13 cellular contexts compared by ENCODE assay signal in the genomic region with DNA sequence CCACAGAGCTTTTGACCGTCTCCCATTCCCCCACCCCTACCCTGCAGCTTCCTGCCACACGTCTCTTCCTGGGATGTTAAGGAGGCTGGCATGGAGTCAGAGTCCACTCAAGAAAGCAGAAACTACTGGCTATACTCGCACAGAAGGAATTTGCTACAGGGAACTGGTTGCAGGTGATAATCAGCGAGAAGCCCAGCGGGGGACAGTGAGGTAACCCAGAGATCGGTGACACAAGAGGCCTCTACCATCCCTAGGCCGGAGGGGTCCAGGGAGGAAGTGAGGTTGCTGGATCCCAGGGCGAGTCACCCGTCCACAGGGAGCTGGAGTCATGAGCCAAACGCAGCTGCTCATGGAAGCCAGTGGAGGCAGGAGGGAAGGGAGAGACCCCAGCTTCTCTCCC.
"Had no signal": no experiment of that assay in that cellular context is flagged by ENCODE, and none has a peak within 500 bp of the region (broad histone marks: within the 10 kb centered on the region; RNA-seq: fewer than 3 reads in every experiment).

No MANE protein-coding gene starts in this region.

- H3K27me3 Mint-ChIP-seq: memory B cell had no signal

- H3K4me3 Mint-ChIP-seq: activated CD8-positive, alpha-beta T cell treated with anti-CD3 and anti-CD28 coated beads, Interleukin-2, amount 10 ng/mL, durations not matched to agents 7 days and 5 days; activated naive CD4-positive, alpha-beta T cell treated with anti-CD3 and anti-CD28 coated beads for 36 hours; central memory CD8-positive, alpha-beta T cell; memory B cell; natural killer cell treated with Interleukin-12 subunit alpha and Interleukin-12 subunit beta and Interleukin-15 and Interleukin-18, amount 100 ng/mL, for 72 hours; T-helper 1 cell treated with Interleukin-12 subunit alpha and Interleukin-12 subunit beta and Interleukin-4 antibody, amounts not matched to agents 30 μg/mL and 1 μg/mL, for 36 hours; WTC11 had no signal

- FAIRE-seq: pancreas had no signal

- H3K4me3 ChIP-seq: pancreas, tibial artery had no signal

- H3K36me3 ChIP-seq: pancreas, tibial artery had no signal

- ATAC-seq: activated CD8-positive, alpha-beta T cell treated with anti-CD3 and anti-CD28 coated beads, Interleukin-2, amount 10 ng/mL, durations not matched to agents 7 days and 5 days; left colon; natural killer cell treated with Interleukin-12 subunit alpha and Interleukin-12 subunit beta and Interleukin-15 and Interleukin-18, amount 100 ng/mL, for 72 hours; pancreas; WTC11 had no signal

- H3K36me3 Mint-ChIP-seq: natural killer cell treated with Interleukin-12 subunit alpha and Interleukin-12 subunit beta and Interleukin-15 and Interleukin-18, amount 100 ng/mL, for 72 hours had no signal

- H3K9me3 ChIP-seq: pancreas, tibial artery had no signal

- H3K27ac ChIP-seq: pancreas, tibial artery had no signal

- H3K27ac Mint-ChIP-seq: activated CD8-positive, alpha-beta T cell treated with anti-CD3 and anti-CD28 coated beads, Interleukin-2, amount 10 ng/mL, durations not matched to agents 7 days and 5 days; activated naive CD4-positive, alpha-beta T cell treated with anti-CD3 and anti-CD28 coated beads for 36 hours; memory B cell; natural killer cell treated with Interleukin-12 subunit alpha and Interleukin-12 subunit beta and Interleukin-15 and Interleukin-18, amount 100 ng/mL, for 72 hours; T-helper 1 cell treated with Interleukin-12 subunit alpha and Interleukin-12 subunit beta and Interleukin-4 antibody, amounts not matched to agents 30 μg/mL and 1 μg/mL, for 36 hours; WTC11 had no signal

- H3K4me1 ChIP-seq: pancreas, tibial artery had no signal

- H3K9me3 Mint-ChIP-seq: central memory CD8-positive, alpha-beta T cell; memory B cell; natural killer cell treated with Interleukin-12 subunit alpha and Interleukin-12 subunit beta and Interleukin-15 and Interleukin-18, amount 100 ng/mL, for 72 hours had no signal

- DNase-seq: activated CD4-positive, alpha-beta T cell treated with anti-CD3 and anti-CD28 coated beads for 48 hours; activated CD8-positive, alpha-beta T cell treated with anti-CD3 and anti-CD28 coated beads, Interleukin-2, amount 10 ng/mL, durations not matched to agents 7 days and 5 days; activated naive CD4-positive, alpha-beta T cell treated with anti-CD3 and anti-CD28 coated beads for 36 hours; effector memory CD4-positive, alpha-beta T cell; left colon; stimulated activated CD4-positive, alpha-beta T cell treated with anti-CD3 and anti-CD28 coated beads, Interleukin-15, amount 100 ng/mL, for 24 hours; tibial artery had no signal
